In the genomic region with DNA sequence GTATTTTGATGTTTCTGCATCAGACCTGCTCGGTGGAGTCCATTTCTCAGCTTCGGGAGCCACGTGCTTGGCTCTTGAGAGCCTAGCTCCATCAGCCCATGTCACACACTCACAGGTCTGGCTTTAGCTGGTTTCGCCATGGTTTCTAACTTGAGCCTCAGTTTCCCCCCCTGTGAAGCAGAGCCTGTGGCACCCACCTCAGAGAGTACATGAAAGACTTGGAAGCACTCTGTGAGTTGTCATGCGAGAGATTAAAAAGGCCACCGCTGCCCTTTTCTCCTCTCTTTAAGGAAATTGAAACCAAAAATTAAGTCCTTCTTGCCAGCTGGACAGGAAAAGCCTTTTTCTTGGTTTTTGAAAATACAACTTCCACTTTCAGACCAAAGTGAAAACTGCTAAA, we compare ENCODE assay signal across 8 cellular contexts. TPM values are rescaled to one million over a fixed set of nuclear protein-coding genes. Genes with fewer than 3 reads are reported as not detected.
DNase-seq lines count a peak whose midpoint lies in the region; ATAC-seq and TF ChIP-seq lines count a peak whose summit lies in the region.

No MANE protein-coding gene starts in this region.

- intact Hi-C loops in activated CD8-positive, alpha-beta T cell treated with anti-CD3 and anti-CD28 coated beads for 36 hours (cut with micrococcal nuclease): no loop called here

- CTCF ChIA-PET in activated CD8-positive, alpha-beta T cell treated with anti-CD3 and anti-CD28 coated beads for 36 hours (lab: Charles Lee): interaction anchor here (0.9 to 1.3 kb wide), 2 partner anchors 13 to 23 kb away, joined by 3 to 5 read pairs; no protein-coding TSS in a partner anchor

- no peaks in the 10 kb centered on the region for H3K9me3 Mint-ChIP-seq in activated CD8-positive, alpha-beta T cell treated with anti-CD3 and anti-CD28 coated beads for 36 hours

- DNase-seq in activated CD8-positive, alpha-beta T cell treated with anti-CD3 and anti-CD28 coated beads for 36 hours: no peak
- DNase-seq in NCI-H526 treated with DMSO at 0.1 percent for 48 hours (lab: John Stamatoyannopoulos, UW) (no peak), H7 (no peak), brain microvascular endothelial cell (no peak), NCI-H1417 (lab: John Stamatoyannopoulos, UW) (no peak)

- peak overlapping the region; percentile 44 to 59 for H3K4me3 ChIP-seq in muscle layer of duodenum (ENCODE audit: low read depth in 1 of 2, low read length in 2 of 2)
- no peak overlapping the region for H3K4me3 ChIP-seq in H7 (ENCODE audit: insufficient read depth, low read depth, low read length)
- no peak overlapping the region for H3K4me3 ChIP-seq in brain microvascular endothelial cell (ENCODE audit: low read depth, low read length)

- H3K27me3 Mint-ChIP-seq in activated CD8-positive, alpha-beta T cell treated with anti-CD3 and anti-CD28 coated beads for 36 hours: no peaks in the 10 kb centered on the region

- peaks cover 0 to 3% of the 10 kb centered on the region in 2 donors for H3K36me3 ChIP-seq in muscle layer of duodenum (ENCODE audit: control insufficient read depth in 1 of 2, insufficient read depth in 2 of 2, low read length in 2 of 2)
- H3K36me3 ChIP-seq in H7 (replicated peaks; ENCODE audit: control insufficient read depth, insufficient read depth, low read length): peaks cover 3% of the 10 kb centered on the region; the same call in 1 of the 2 replicates
- H3K36me3 ChIP-seq in brain microvascular endothelial cell (replicated peaks): peaks cover 5% of the 10 kb centered on the region

- POLR2A ChIA-PET in activated CD8-positive, alpha-beta T cell treated with anti-CD3 and anti-CD28 coated beads for 36 hours (lab: Charles Lee): interaction anchor here (0.9 to 1.2 kb wide), 4 partner anchors 13 to 164 kb away, joined by 3 read pairs; a partner anchor contains a TSS

- H3K27ac Mint-ChIP-seq in activated CD8-positive, alpha-beta T cell treated with anti-CD3 and anti-CD28 coated beads for 36 hours: peak overlapping the region; percentile 76

- H3K27ac ChIP-seq in muscle layer of duodenum (ENCODE audit: low read length): peak overlapping the region; percentile 43
- no peak overlapping the region for H3K27ac ChIP-seq in brain microvascular endothelial cell

- peak; percentile 47 for ATAC-seq in GM18907 (IDR thresholded peaks at IDR 0.05; ENCODE audit: unreplicated experiment)
- peak; percentile 40 for ATAC-seq in HG02943 (IDR thresholded peaks at IDR 0.05; ENCODE audit: low read depth, unreplicated experiment)
- ATAC-seq in activated CD8-positive, alpha-beta T cell treated with anti-CD3 and anti-CD28 coated beads for 36 hours: peak; percentile 38

- H3K4me1 ChIP-seq in muscle layer of duodenum (ENCODE audit: control insufficient read depth in 1 of 2, insufficient read depth in 2 of 2, low read length in 2 of 2): peaks cover 27 to 61% of the 10 kb centered on the region in 2 donors

- H3K4me1 Mint-ChIP-seq in activated CD8-positive, alpha-beta T cell treated with anti-CD3 and anti-CD28 coated beads for 36 hours (ENCODE audit: low read depth): peaks cover 93% of the 10 kb centered on the region

- TF ChIP-seq CTCF in activated CD8-positive, alpha-beta T cell treated with anti-CD3 and anti-CD28 coated beads for 36 hours (IDR thresholded peaks at IDR 0.05): no peak
- no peak for TF ChIP-seq CTCF in brain microvascular endothelial cell (IDR thresholded peaks at IDR 0.05; ENCODE audit: low read depth, low read length, missing control alignments)

- peak overlapping the region; percentile 59 for H3K4me3 Mint-ChIP-seq in activated CD8-positive, alpha-beta T cell treated with anti-CD3 and anti-CD28 coated beads for 36 hours

- H3K27me3 ChIP-seq in muscle layer of duodenum (ENCODE audit: low read depth, low read length) (no peaks in the 10 kb centered on the region), H7 (ENCODE audit: control insufficient read depth, insufficient read depth, low read length) (no peaks in the 10 kb centered on the region), brain microvascular endothelial cell (replicated peaks) (no peaks in the 10 kb centered on the region)

- in situ Hi-C loops in brain microvascular endothelial cell (cut with HindIII; ENCODE audit: low pct_ligation_motif_present, low sequenced_read_pairs): no loop called here

- H3K36me3 Mint-ChIP-seq in activated CD8-positive, alpha-beta T cell treated with anti-CD3 and anti-CD28 coated beads for 36 hours (ENCODE audit: low read depth): peaks cover 61% of the 10 kb centered on the region

- no peaks in the 10 kb centered on the region for H3K9me3 ChIP-seq in muscle layer of duodenum (ENCODE audit: control insufficient read depth in 1 of 2, low read length in 2 of 2)

RNA-seq across cellular contexts. Expression of a gene that starts 8.8 kb away (rescaled TPM):
- 10 to 100 TPM; 50.6 to 51.9 TPM for total RNA-seq in activated CD8-positive, alpha-beta T cell treated with anti-CD3 and anti-CD28 coated beads for 36 hours
- total RNA-seq in H7 (2014; rRNA removed; shearing (Covaris generic)): 10.2 and 12.7 TPM in 2 replicates

Comparison
In these comparisons a context has a peak if more than half of its experiments do, and no peak if none do; other contexts are left out.
1. H3K4me3 ChIP-seq: peak in muscle layer of duodenum (2 of 2); none in H7 (single experiment) and brain microvascular endothelial cell (single experiment).
2. Peak in every context shown above with its lines, with median percentiles within 50 percentile points of each other: ATAC-seq.